ENCODE assay signal across 22 cellular contexts in genomic region chr1:158644479-158644878, GRCh38.
A peak's percentile ranks its signal among the peaks of the same experiment; 100 is the strongest.
DNase-seq lines count a peak whose midpoint lies in the region; ATAC-seq and TF ChIP-seq lines count a peak whose summit lies in the region.
"Had no signal": no experiment of that assay in that cellular context is flagged by ENCODE, and none has a peak within 500 bp of the region (broad histone marks: within the 10 kb centered on the region; RNA-seq: fewer than 3 reads in every experiment).

No MANE protein-coding gene starts in this region.

- no peak for TF ChIP-seq CTCF in neutrophil (IDR thresholded peaks at IDR 0.05)

- DNase-seq in CD1c-positive myeloid dendritic cell (ENCODE audit: extremely low spot score) (peak; percentile 66), NOMO-1 (lab: John Stamatoyannopoulos, UW; ENCODE audit: unreplicated experiment in 2 of 2) (peak; percentile 76 to 90), SKM-1 (lab: John Stamatoyannopoulos, UW; ENCODE audit: unreplicated experiment) (peak; percentile 36), medulla oblongata (ENCODE audit: extremely low spot score) (no peak), NCI-H1694 (lab: John Stamatoyannopoulos, UW) (no peak)
- DNase-seq: BE2C; CD4-positive, CD25-positive, alpha-beta regulatory T cell; DMS153; DND-41; Karpas-422; NCI-H1048; NCI-H1417 treated with DMSO at 0.1 percent for 48 hours; NCI-H187 treated with DMSO at 0.1 percent for 48 hours; NCI-H2171 treated with DMSO at 0.1 percent for 48 hours; NCI-H524; NCI-H774; SJCRH30; T-helper 1 cell had no signal

- H3K27ac ChIP-seq in neutrophil = peak overlapping the region; percentile 70
- H3K27ac ChIP-seq: SJCRH30 had no signal

- no peak overlapping the region for H3K4me3 ChIP-seq in neutrophil (ENCODE audit: low read depth in 1 of 2, low read length in 1 of 2)
- H3K4me3 ChIP-seq: SJCRH30 had no signal

- H3K36me3 ChIP-seq in neutrophil = no peaks in the 10 kb centered on the region
- H3K36me3 ChIP-seq: BE2C, SJCRH30 had no signal

- no peaks in the 10 kb centered on the region for H3K9me3 ChIP-seq in neutrophil
- H3K9me3 ChIP-seq: BE2C, SJCRH30 had no signal

- ATAC-seq in HG03460 (IDR thresholded peaks at IDR 0.05; ENCODE audit: unreplicated experiment) = no peak
- ATAC-seq: HCT116, SK-N-SH treated with all-trans-retinoic acid at 6 μM for 48 hours had no signal

- peaks cover 33 to 37% of the 10 kb centered on the region in 2 experiments for H3K4me1 ChIP-seq in neutrophil (ENCODE audit: control insufficient read depth in 1 of 2, insufficient read depth in 1 of 2, low read depth in 1 of 2, low read length in 1 of 2)
- H3K4me1 ChIP-seq: BE2C, SJCRH30 had no signal

- no peaks in the 10 kb centered on the region for H3K27me3 ChIP-seq in neutrophil
- H3K27me3 ChIP-seq: BE2C, SJCRH30 had no signal

Comparison
In these comparisons a context has a peak if more than half of its experiments do, and no peak if none do; other contexts are left out.
1. DNase-seq: peak in CD1c-positive myeloid dendritic cell (single experiment), NOMO-1 (2 of 2) and SKM-1 (single experiment); none in medulla oblongata (single experiment) and NCI-H1694 (single experiment).